ENCODE assay signal across 8 cellular contexts in genomic region chr2:217223222-217223930, GRCh38.
DNase-seq lines count a peak whose midpoint lies in the region; ATAC-seq and TF ChIP-seq lines count a peak whose summit lies in the region.

No MANE protein-coding gene starts in this region.

- ATAC-seq in GM18867 (IDR thresholded peaks at IDR 0.05; ENCODE audit: unreplicated experiment) (peak; percentile 80), HG03045 (IDR thresholded peaks at IDR 0.05; ENCODE audit: unreplicated experiment) (peak; percentile 81), RWPE2 (ENCODE audit: low read depth) (peak; percentile 98)

- H3K9me3 ChIP-seq in RWPE2 (ENCODE audit: severe bottlenecking): no peaks in the 10 kb centered on the region

- in situ Hi-C loops in ACHN (cut with HindIII; ENCODE audit: low pct_ligation_motif_present, low pct_unique_long_range_greater_than_20kb, low sequenced_read_pairs): no loop called here

- DNase-seq in ACHN: peak; percentile 3
- DNase-seq in RWPE2 (ENCODE audit: low spot score): no peak
- DNase-seq in epithelial cell of proximal tubule (ENCODE audit: low read depth): peak; percentile 70
- DNase-seq in stimulated activated CD4-positive, alpha-beta T cell treated with anti-CD3 and anti-CD28 coated beads, Interleukin-12 subunit alpha, Interleukin-12 subunit beta, amount 100 ng/mL, for 48 hours (ENCODE audit: low read depth in 2 of 3, low spot score in 1 of 3): peak in 2 of 3 donors; percentile 42 to 50
- DNase-seq in DMS 273 (lab: John Stamatoyannopoulos, UW; ENCODE audit: unreplicated experiment): no peak
- no peak for DNase-seq in islet precursor cell

- peak overlapping the region; percentile 87 for H3K27ac ChIP-seq in RWPE2 (ENCODE audit: poor library complexity, severe bottlenecking)

- H3K36me3 ChIP-seq in RWPE2 (ENCODE audit: low read depth): no peaks in the 10 kb centered on the region

- H3K4me1 ChIP-seq in RWPE2 (ENCODE audit: insufficient read depth, poor library complexity, severe bottlenecking): peaks cover 15% of the 10 kb centered on the region

- TF ChIP-seq CTCF in RWPE2 (IDR thresholded peaks at IDR 0.05; ENCODE audit: poor library complexity, severe bottlenecking) (no peak), epithelial cell of proximal tubule (conservative IDR thresholded peaks at IDR 0.05; ENCODE audit: low read depth, low read length) (no peak)

- no peak overlapping the region for H3K4me3 ChIP-seq in RWPE2 (ENCODE audit: severe bottlenecking)
- H3K4me3 ChIP-seq in epithelial cell of proximal tubule (ENCODE audit: low read depth, low read length): no peak overlapping the region

- no peaks in the 10 kb centered on the region for H3K27me3 ChIP-seq in RWPE2 (ENCODE audit: insufficient read depth, poor library complexity, severe bottlenecking)

Comparison
In these comparisons a context has a peak if more than half of its experiments do, and no peak if none do; other contexts are left out.
1. DNase-seq: peak in ACHN (single experiment), epithelial cell of proximal tubule (single experiment) and stimulated activated CD4-positive, alpha-beta T cell treated with anti-CD3 and anti-CD28 coated beads, Interleukin-12 subunit alpha, Interleukin-12 subunit beta, amount 100 ng/mL, for 48 hours (2 of 3); none in RWPE2 (single experiment), DMS 273 (single experiment) and islet precursor cell (single experiment).
2. Peak in every context shown above with its lines, with median percentiles within 50 percentile points of each other: ATAC-seq.